Comparison of ENCODE assay signal across 9 cellular contexts in the genomic region with DNA sequence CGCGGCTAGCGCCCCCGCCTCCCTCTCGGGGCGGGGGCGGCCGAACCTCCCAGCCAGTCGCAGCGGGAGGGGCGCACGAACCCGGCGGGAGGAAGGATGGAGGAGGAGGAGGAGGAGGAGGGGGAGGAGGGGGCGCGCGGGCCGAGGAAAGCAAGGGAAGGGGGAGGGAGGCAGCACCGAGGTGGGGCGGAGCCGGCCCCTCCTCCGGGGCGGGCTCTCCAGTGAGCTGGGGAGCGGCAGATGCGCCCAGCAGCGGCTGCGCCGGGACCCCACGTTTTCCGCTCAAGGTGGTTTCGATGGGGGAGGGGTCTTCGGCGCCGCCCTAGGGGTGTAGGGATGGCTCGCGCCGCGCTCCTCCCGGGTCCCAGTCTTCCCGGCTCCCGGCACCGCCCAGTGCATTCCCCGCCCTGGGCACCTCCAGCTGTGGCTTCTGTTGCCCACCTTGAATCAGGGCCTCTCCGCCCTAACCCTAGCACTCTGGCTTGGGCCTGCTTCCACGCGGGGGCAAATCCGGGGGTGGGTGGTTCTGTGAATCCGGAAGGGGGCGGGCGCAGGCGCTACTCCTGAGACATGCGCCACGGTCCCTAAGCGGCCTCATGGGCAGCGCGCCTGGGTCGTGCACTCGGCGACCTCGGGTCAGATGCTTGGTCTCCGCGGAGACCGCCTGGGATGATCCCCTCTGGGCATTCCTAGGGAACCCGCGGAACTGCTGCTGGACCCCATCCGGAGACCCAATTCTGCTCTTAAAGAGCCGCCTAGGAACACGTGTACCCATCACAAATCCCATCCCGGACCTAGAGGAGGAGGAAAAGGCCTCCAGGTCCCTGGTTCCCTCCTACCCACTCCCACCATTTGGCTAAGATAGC. TPM values are rescaled to one million over a fixed set of nuclear protein-coding genes. Genes with fewer than 3 reads are reported as not detected.
A peak's percentile ranks its signal among the peaks of the same experiment; 100 is the strongest.
DNase-seq lines count a peak whose midpoint lies in the region; ATAC-seq, FAIRE-seq and TF ChIP-seq lines count a peak whose summit lies in the region.
"Had no signal": no experiment of that assay in that cellular context is flagged by ENCODE, and none has a peak within 500 bp of the region (broad histone marks: within the 10 kb centered on the region; RNA-seq: fewer than 3 reads in every experiment).

A gene with protein sequence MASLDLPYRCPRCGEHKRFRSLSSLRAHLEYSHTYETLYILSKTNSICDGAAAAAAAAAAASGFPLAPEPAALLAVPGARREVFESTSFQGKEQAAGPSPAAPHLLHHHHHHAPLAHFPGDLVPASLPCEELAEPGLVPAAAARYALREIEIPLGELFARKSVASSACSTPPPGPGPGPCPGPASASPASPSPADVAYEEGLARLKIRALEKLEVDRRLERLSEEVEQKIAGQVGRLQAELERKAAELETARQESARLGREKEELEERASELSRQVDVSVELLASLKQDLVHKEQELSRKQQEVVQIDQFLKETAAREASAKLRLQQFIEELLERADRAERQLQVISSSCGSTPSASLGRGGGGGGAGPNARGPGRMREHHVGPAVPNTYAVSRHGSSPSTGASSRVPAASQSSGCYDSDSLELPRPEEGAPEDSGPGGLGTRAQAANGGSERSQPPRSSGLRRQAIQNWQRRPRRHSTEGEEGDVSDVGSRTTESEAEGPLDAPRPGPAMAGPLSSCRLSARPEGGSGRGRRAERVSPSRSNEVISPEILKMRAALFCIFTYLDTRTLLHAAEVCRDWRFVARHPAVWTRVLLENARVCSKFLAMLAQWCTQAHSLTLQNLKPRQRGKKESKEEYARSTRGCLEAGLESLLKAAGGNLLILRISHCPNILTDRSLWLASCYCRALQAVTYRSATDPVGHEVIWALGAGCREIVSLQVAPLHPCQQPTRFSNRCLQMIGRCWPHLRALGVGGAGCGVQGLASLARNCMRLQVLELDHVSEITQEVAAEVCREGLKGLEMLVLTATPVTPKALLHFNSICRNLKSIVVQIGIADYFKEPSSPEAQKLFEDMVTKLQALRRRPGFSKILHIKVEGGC (minus strand): TSS at position 183 of the 866 bp plus-strand sequence. CDS start 14,848 bp downstream, outside the sequence.

- H3K27me3 Mint-ChIP-seq in CD8-positive, alpha-beta T cell (ENCODE audit: low read depth) = peaks cover 8% of the 10 kb centered on the region
- peaks cover 15% of the 10 kb centered on the region for H3K27me3 Mint-ChIP-seq in activated T-helper 1 cell treated with anti-CD3 and anti-CD28 coated beads, Interleukin-12 subunit alpha, Interleukin-12 subunit beta, Interleukin-2, Interleukin-4 antibody, amounts not matched to agents 30 ng/mL and 10 ng/mL and 1 ng/mL, durations not matched to agents 14 hours and 24 hours and 36 hours (ENCODE audit: insufficient read depth)
- H3K27me3 Mint-ChIP-seq in progenitor cell of endocrine pancreas = peaks cover 52% of the 10 kb centered on the region

- ATAC-seq in CD8-positive, alpha-beta T cell = peak; percentile 84
- ATAC-seq in GM19324 (IDR thresholded peaks at IDR 0.05; ENCODE audit: low FRiP score, unreplicated experiment) (peak; percentile 75), HG03439 (IDR thresholded peaks at IDR 0.05; ENCODE audit: unreplicated experiment) (peak; percentile 80), gastroesophageal sphincter (peak; percentile 67)

- no peaks in the 10 kb centered on the region for H3K36me3 ChIP-seq in CD8-positive, alpha-beta T cell (ENCODE audit: insufficient read depth, low read length)
- H3K36me3 ChIP-seq in gastroesophageal sphincter = no peaks in the 10 kb centered on the region
- H3K36me3 ChIP-seq in uterus = no peaks in the 10 kb centered on the region

- TF ChIP-seq EP300 in gastroesophageal sphincter (IDR thresholded peaks at IDR 0.05) = no peak

- intact Hi-C loops in CD8-positive, alpha-beta T cell (cut with DNase I, micrococcal nuclease) = loop anchor here (1.0 to 10.0 kb wide), 10 partner anchors 9 to 453 kb away; a partner anchor contains a TSS
- intact Hi-C loops in activated T-helper 1 cell treated with anti-CD3 and anti-CD28 coated beads, Interleukin-12 subunit alpha, Interleukin-12 subunit beta, Interleukin-2, Interleukin-4 antibody, amounts not matched to agents 30 ng/mL and 10 ng/mL and 1 ng/mL, durations not matched to agents 14 hours and 24 hours and 36 hours (cut with micrococcal nuclease) = loop anchor here (1.0 kb wide), 5 partner anchors 9 to 453 kb away; a partner anchor contains a TSS
- intact Hi-C loops in uterus (cut with DNase I; ENCODE audit: low total_unique reads) = no loop called here

- CTCF ChIA-PET in CD8-positive, alpha-beta T cell (lab: Charles Lee) = interaction anchor here (0.7 to 0.9 kb wide), 3 partner anchors 16 to 37 kb away, joined by 3 read pairs; no protein-coding TSS in a partner anchor

- POLR2A ChIA-PET in CD8-positive, alpha-beta T cell (lab: Charles Lee) = interaction anchor here (1.2 to 1.7 kb wide), 2 partner anchors 50 to 101 kb away, joined by 3 to 8 read pairs; a partner anchor contains a TSS

- no peak for FAIRE-seq in RCC 7860 (lab: Jason Lieb, UNC)
- FAIRE-seq: colon had no signal

- H3K27ac Mint-ChIP-seq in CD8-positive, alpha-beta T cell = peak within 1 kb of the TSS; percentile 75
- H3K27ac Mint-ChIP-seq in activated T-helper 1 cell treated with anti-CD3 and anti-CD28 coated beads, Interleukin-12 subunit alpha, Interleukin-12 subunit beta, Interleukin-2, Interleukin-4 antibody, amounts not matched to agents 30 ng/mL and 10 ng/mL and 1 ng/mL, durations not matched to agents 14 hours and 24 hours and 36 hours = peak within 1 kb of the TSS; percentile 57
- H3K27ac Mint-ChIP-seq in progenitor cell of endocrine pancreas = peak within 1 kb of the TSS; percentile 31

- peak within 1 kb of the TSS; percentile 61 for H3K27ac ChIP-seq in CD8-positive, alpha-beta T cell (ENCODE audit: low read depth, low read length)
- peak within 1 kb of the TSS in 1 of 4 donors; percentile 36 for H3K27ac ChIP-seq in gastroesophageal sphincter
- no peak within 1 kb of the TSS for H3K27ac ChIP-seq in uterus

- TF ChIP-seq POLR2A in gastroesophageal sphincter (IDR thresholded peaks at IDR 0.05) (no peak), uterus (IDR thresholded peaks at IDR 0.05) (no peak)

- WGBS in gastroesophageal sphincter (ENCODE audit: low coverage in 1 of 2), 2 donors = 3% methylated on average over 17 of the region's 69 CpGs; no CpG with 5 or more reads in 1 of the 2 donors

- no peaks in the 10 kb centered on the region for H3K9me3 Mint-ChIP-seq in CD8-positive, alpha-beta T cell
- H3K9me3 Mint-ChIP-seq in activated T-helper 1 cell treated with anti-CD3 and anti-CD28 coated beads, Interleukin-12 subunit alpha, Interleukin-12 subunit beta, Interleukin-2, Interleukin-4 antibody, amounts not matched to agents 30 ng/mL and 10 ng/mL and 1 ng/mL, durations not matched to agents 14 hours and 24 hours and 36 hours = no peaks in the 10 kb centered on the region
- no peaks in the 10 kb centered on the region for H3K9me3 Mint-ChIP-seq in progenitor cell of endocrine pancreas (ENCODE audit: low read depth)

- H3K4me1 ChIP-seq in CD8-positive, alpha-beta T cell (ENCODE audit: insufficient read depth, low read length) = peaks cover 20% of the 10 kb centered on the region
- H3K4me1 ChIP-seq in gastroesophageal sphincter = peaks cover 0 to 23% (median 9%) of the 10 kb centered on the region in 3 donors
- peaks cover 0 to 5% of the 10 kb centered on the region in 2 donors for H3K4me1 ChIP-seq in uterus

- no peaks in the 10 kb centered on the region for H3K27me3 ChIP-seq in CD8-positive, alpha-beta T cell (ENCODE audit: insufficient read depth, low read length)
- peaks cover 59% of the 10 kb centered on the region for H3K27me3 ChIP-seq in gastroesophageal sphincter
- no peaks in the 10 kb centered on the region for H3K27me3 ChIP-seq in uterus

- H3K4me1 Mint-ChIP-seq in CD8-positive, alpha-beta T cell (ENCODE audit: low read depth) = peaks cover 24% of the 10 kb centered on the region
- H3K4me1 Mint-ChIP-seq in activated T-helper 1 cell treated with anti-CD3 and anti-CD28 coated beads, Interleukin-12 subunit alpha, Interleukin-12 subunit beta, Interleukin-2, Interleukin-4 antibody, amounts not matched to agents 30 ng/mL and 10 ng/mL and 1 ng/mL, durations not matched to agents 14 hours and 24 hours and 36 hours (ENCODE audit: low read depth) = peaks cover 18% of the 10 kb centered on the region
- H3K4me1 Mint-ChIP-seq in progenitor cell of endocrine pancreas (ENCODE audit: low read depth) = no peaks in the 10 kb centered on the region

- peak; percentile 26 to 79 (median 66) for DNase-seq in CD8-positive, alpha-beta T cell
- DNase-seq in RCC 7860 (ENCODE audit: low spot score) (peak; percentile 29), progenitor cell of endocrine pancreas (ENCODE audit: low spot score, unreplicated experiment) (no peak), uterus (peak; percentile 23 to 38)
- peak; percentile 68 for DNase-seq in activated T-helper 1 cell treated with anti-CD3 and anti-CD28 coated beads, Interleukin-12 subunit alpha, Interleukin-12 subunit beta, Interleukin-2, Interleukin-4 antibody, amounts not matched to agents 30 ng/mL and 10 ng/mL and 1 ng/mL, durations not matched to agents 14 hours and 24 hours and 36 hours (ENCODE audit: low spot score)

- TF ChIP-seq CTCF in CD8-positive, alpha-beta T cell (IDR thresholded peaks at IDR 0.05) = no peak
- TF ChIP-seq CTCF in gastroesophageal sphincter (IDR thresholded peaks at IDR 0.05) (no peak), progenitor cell of endocrine pancreas (IDR thresholded peaks at IDR 0.05; ENCODE audit: unreplicated experiment) (no peak), uterus (IDR thresholded peaks at IDR 0.05) (no peak)

- peak within 1 kb of the TSS; percentile 91 for H3K4me3 Mint-ChIP-seq in CD8-positive, alpha-beta T cell
- H3K4me3 Mint-ChIP-seq in activated T-helper 1 cell treated with anti-CD3 and anti-CD28 coated beads, Interleukin-12 subunit alpha, Interleukin-12 subunit beta, Interleukin-2, Interleukin-4 antibody, amounts not matched to agents 30 ng/mL and 10 ng/mL and 1 ng/mL, durations not matched to agents 14 hours and 24 hours and 36 hours = peak within 1 kb of the TSS; percentile 84
- H3K4me3 Mint-ChIP-seq in progenitor cell of endocrine pancreas (ENCODE audit: low read depth) = peak within 1 kb of the TSS; percentile 75

- H3K4me3 ChIP-seq in CD8-positive, alpha-beta T cell (ENCODE audit: low read depth, low read length) = peak within 1 kb of the TSS; percentile 81
- H3K4me3 ChIP-seq in gastroesophageal sphincter = peak within 1 kb of the TSS; percentile 53 to 73
- H3K4me3 ChIP-seq in uterus = peak within 1 kb of the TSS; percentile 37 to 62

- no peaks in the 10 kb centered on the region for H3K9me3 ChIP-seq in CD8-positive, alpha-beta T cell (ENCODE audit: low read length)
- H3K9me3 ChIP-seq in gastroesophageal sphincter (no peaks in the 10 kb centered on the region), uterus (no peaks in the 10 kb centered on the region)

- H3K36me3 Mint-ChIP-seq in CD8-positive, alpha-beta T cell = peaks cover 2% of the 10 kb centered on the region
- peaks cover 3% of the 10 kb centered on the region for H3K36me3 Mint-ChIP-seq in activated T-helper 1 cell treated with anti-CD3 and anti-CD28 coated beads, Interleukin-12 subunit alpha, Interleukin-12 subunit beta, Interleukin-2, Interleukin-4 antibody, amounts not matched to agents 30 ng/mL and 10 ng/mL and 1 ng/mL, durations not matched to agents 14 hours and 24 hours and 36 hours (ENCODE audit: low read depth)
- no peaks in the 10 kb centered on the region for H3K36me3 Mint-ChIP-seq in progenitor cell of endocrine pancreas (ENCODE audit: insufficient read depth)

RNA-seq across cellular contexts. Expression of the gene that starts here (rescaled TPM):
- 10 to 100 TPM; 22.1 to 23.6 TPM for total RNA-seq in CD8-positive, alpha-beta T cell
- 29.3 and 30.9 TPM in 2 replicates for total RNA-seq in activated T-helper 1 cell treated with anti-CD3 and anti-CD28 coated beads, Interleukin-12 subunit alpha, Interleukin-12 subunit beta, Interleukin-2, Interleukin-4 antibody, amounts not matched to agents 30 ng/mL and 10 ng/mL and 1 ng/mL, durations not matched to agents 14 hours and 24 hours and 36 hours
- total RNA-seq in gastroesophageal sphincter = 1 to 10 TPM; 2.2 to 5.4 (median 4.0) TPM
- 7.1 and 7.4 TPM in 2 replicates for total RNA-seq in progenitor cell of endocrine pancreas
- total RNA-seq in uterus = 1 to 10 TPM in 3 of 4 donors, under 1 TPM in 1; 0.29 to 5.6 (median 1.6) TPM
